ENCODE assay signal across 8 cellular contexts in the genomic region with DNA sequence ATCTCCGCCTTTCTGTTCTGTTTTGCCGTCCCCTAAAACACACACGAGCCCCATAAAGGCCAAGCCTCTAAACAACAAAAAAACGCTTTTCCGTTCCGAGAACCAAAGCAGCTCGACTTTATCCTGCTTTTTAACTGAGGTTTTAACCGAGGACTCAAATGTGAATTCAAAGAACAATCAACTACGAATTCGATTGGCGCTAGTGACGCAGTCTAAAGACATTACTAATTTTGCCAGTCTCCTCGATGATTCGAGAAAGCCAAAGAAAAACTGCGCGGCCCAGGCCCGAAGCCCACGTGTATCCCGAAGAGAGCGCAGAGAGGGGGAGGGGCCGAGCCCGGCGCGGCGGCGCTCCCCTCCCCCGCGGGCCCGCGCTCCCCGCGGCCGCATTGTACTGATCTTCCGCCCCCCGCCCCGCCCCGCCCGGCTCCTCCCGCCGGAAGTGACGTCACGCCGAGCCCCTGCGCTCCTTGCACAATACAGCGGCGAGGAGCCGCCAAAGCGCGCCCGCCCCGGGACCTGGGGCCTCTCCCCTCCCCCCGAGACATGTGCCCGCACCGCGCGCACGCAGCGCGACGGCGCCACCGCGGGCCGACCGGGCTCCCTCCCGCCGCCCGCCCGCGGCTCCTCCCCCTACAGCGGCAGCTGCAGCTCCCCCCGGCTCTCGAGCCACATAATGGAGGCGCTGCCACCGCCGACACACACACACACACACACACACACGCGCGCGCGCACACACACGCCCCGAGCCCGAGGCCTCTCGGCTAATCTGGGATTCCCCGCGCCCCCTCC. TPM values are rescaled to one million over a fixed set of nuclear protein-coding genes. Genes with fewer than 3 reads are reported as not detected.
DNase-seq lines count a peak whose midpoint lies in the region; ATAC-seq and TF ChIP-seq lines count a peak whose summit lies in the region.

No MANE protein-coding gene starts in this region.

- H3K36me3 Mint-ChIP-seq in activated naive CD8-positive, alpha-beta T cell = peaks cover 23% of the 10 kb centered on the region
- H3K36me3 Mint-ChIP-seq in glutamatergic neuron (ENCODE audit: unreplicated experiment) (no peaks in the 10 kb centered on the region), osteocyte (ENCODE audit: unreplicated experiment) (peaks cover 31% of the 10 kb centered on the region)

- no peaks in the 10 kb centered on the region for H3K27me3 ChIP-seq in thoracic aorta (replicated peaks; ENCODE audit: insufficient read depth)

- no peaks in the 10 kb centered on the region for H3K9me3 ChIP-seq in thoracic aorta

- ATAC-seq in SK-N-SH treated with all-trans-retinoic acid at 6 μM for 48 hours (peak; percentile 77), thoracic aorta (ENCODE audit: insufficient number of reproducible peaks, low FRiP score, low read depth) (peak; percentile 59)

- no peaks in the 10 kb centered on the region for H3K9me3 Mint-ChIP-seq in activated naive CD8-positive, alpha-beta T cell (ENCODE audit: low read depth)
- H3K9me3 Mint-ChIP-seq in glutamatergic neuron (ENCODE audit: unreplicated experiment) (peaks cover 20% of the 10 kb centered on the region), osteocyte (ENCODE audit: unreplicated experiment) (no peaks in the 10 kb centered on the region)

- H3K27ac Mint-ChIP-seq in activated naive CD8-positive, alpha-beta T cell = peak overlapping the region; percentile 99
- H3K27ac Mint-ChIP-seq in glutamatergic neuron (ENCODE audit: unreplicated experiment) = peak overlapping the region; percentile 90
- peak overlapping the region; percentile 95 for H3K27ac Mint-ChIP-seq in osteocyte (ENCODE audit: unreplicated experiment)

- TF ChIP-seq CTCF in HFF-Myc (IDR thresholded peaks at IDR 0.05; ENCODE audit: low read depth, low read length, missing control alignments) (no peak), glutamatergic neuron (IDR thresholded peaks at IDR 0.05; ENCODE audit: partially characterized antibody, unreplicated experiment) (no peak), osteocyte (IDR thresholded peaks at IDR 0.05) (no peak), thoracic aorta (IDR thresholded peaks at IDR 0.05) (no peak)

- peak overlapping the region; percentile 99 for H3K4me3 Mint-ChIP-seq in activated naive CD8-positive, alpha-beta T cell
- H3K4me3 Mint-ChIP-seq in glutamatergic neuron (ENCODE audit: unreplicated experiment) = peak overlapping the region; percentile 98
- peak overlapping the region; percentile 95 for H3K4me3 Mint-ChIP-seq in osteocyte (ENCODE audit: unreplicated experiment)

- peak; percentile 87 for DNase-seq in GM04504 (ENCODE audit: low read depth)
- peak; percentile 46 for DNase-seq in HFF-Myc (ENCODE audit: extremely low read depth, low read depth)
- DNase-seq in NAMALWA (ENCODE audit: low spot score) = peak; percentile 94
- DNase-seq in glutamatergic neuron = peak; percentile 95
- DNase-seq in osteocyte (ENCODE audit: extremely low spot score, unreplicated experiment) = peak; percentile 97
- peak; percentile 88 for DNase-seq in thoracic aorta (ENCODE audit: low spot score)

- no peaks in the 10 kb centered on the region for H3K27me3 Mint-ChIP-seq in activated naive CD8-positive, alpha-beta T cell
- H3K27me3 Mint-ChIP-seq in glutamatergic neuron (ENCODE audit: unreplicated experiment) = peaks cover 11% of the 10 kb centered on the region
- no peaks in the 10 kb centered on the region for H3K27me3 Mint-ChIP-seq in osteocyte (ENCODE audit: unreplicated experiment)

- H3K4me3 ChIP-seq in HFF-Myc (replicated peaks; ENCODE audit: low read depth, low read length) = peak overlapping the region; percentile 94
- peak overlapping the region; percentile 99 for H3K4me3 ChIP-seq in thoracic aorta

- H3K4me1 ChIP-seq in thoracic aorta (ENCODE audit: control insufficient read depth in 1 of 2, low read depth in 2 of 2) = peaks cover 29 to 52% of the 10 kb centered on the region in 2 donors

- peaks cover 54% of the 10 kb centered on the region for H3K4me1 Mint-ChIP-seq in activated naive CD8-positive, alpha-beta T cell (ENCODE audit: low read depth)
- H3K4me1 Mint-ChIP-seq in glutamatergic neuron (ENCODE audit: low read depth, unreplicated experiment) (peaks cover 21% of the 10 kb centered on the region), osteocyte (ENCODE audit: unreplicated experiment) (peaks cover 54% of the 10 kb centered on the region)

- peaks cover 20% of the 10 kb centered on the region for H3K36me3 ChIP-seq in thoracic aorta

- H3K27ac ChIP-seq in thoracic aorta = peak overlapping the region; percentile 100

TF ChIP-seq in SK-N-SH treated with all-trans-retinoic acid at 6 μM for 48 hours, 23 proteins besides CTCF, POLR2A, EP300 and RAD21:
- peak; percentile 42; the same call in 1 of the 2 replicates for TF ChIP-seq ZC3H10 (CRISPR knock-in tag; IDR thresholded peaks at IDR 0.05)
- TF ChIP-seq, protein P1, sequence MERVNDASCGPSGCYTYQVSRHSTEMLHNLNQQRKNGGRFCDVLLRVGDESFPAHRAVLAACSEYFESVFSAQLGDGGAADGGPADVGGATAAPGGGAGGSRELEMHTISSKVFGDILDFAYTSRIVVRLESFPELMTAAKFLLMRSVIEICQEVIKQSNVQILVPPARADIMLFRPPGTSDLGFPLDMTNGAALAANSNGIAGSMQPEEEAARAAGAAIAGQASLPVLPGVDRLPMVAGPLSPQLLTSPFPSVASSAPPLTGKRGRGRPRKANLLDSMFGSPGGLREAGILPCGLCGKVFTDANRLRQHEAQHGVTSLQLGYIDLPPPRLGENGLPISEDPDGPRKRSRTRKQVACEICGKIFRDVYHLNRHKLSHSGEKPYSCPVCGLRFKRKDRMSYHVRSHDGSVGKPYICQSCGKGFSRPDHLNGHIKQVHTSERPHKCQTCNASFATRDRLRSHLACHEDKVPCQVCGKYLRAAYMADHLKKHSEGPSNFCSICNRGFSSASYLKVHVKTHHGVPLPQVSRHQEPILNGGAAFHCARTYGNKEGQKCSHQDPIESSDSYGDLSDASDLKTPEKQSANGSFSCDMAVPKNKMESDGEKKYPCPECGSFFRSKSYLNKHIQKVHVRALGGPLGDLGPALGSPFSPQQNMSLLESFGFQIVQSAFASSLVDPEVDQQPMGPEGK (CRISPR knock-in tag; IDR thresholded peaks at IDR 0.05; ENCODE audit: borderline replicate concordance) = no peak

RNA-seq across cellular contexts. Expression of gene HNRNPU, which starts 1.4 kb away (rescaled TPM):
- total RNA-seq in glutamatergic neuron (ENCODE audit: unreplicated experiment) (427 TPM), osteocyte (292 and 299 TPM in 2 replicates), thoracic aorta (100 to 1,000 TPM; 254 to 519 TPM)

RNA-seq across cellular contexts. Expression of gene COX20, which starts 27.4 kb away (rescaled TPM):
- 35.3 TPM for total RNA-seq in glutamatergic neuron (ENCODE audit: unreplicated experiment)
- total RNA-seq in osteocyte = 27.4 and 27.6 TPM in 2 replicates
- total RNA-seq in thoracic aorta = 10 to 100 TPM; 10.8 to 38.0 TPM

Comparison
In these comparisons a context has a peak if more than half of its experiments do, and no peak if none do; other contexts are left out.
1. Peak in every context shown above with its lines: DNase-seq, ATAC-seq, H3K4me3 ChIP-seq and H3K27ac ChIP-seq.
2. DNase-seq: peak in every context shown above with its lines; median percentile 97 in osteocyte; 95 in glutamatergic neuron; 94 in NAMALWA; 88 in thoracic aorta; 87 in GM04504; 46 in HFF-Myc.